In the genomic region with DNA sequence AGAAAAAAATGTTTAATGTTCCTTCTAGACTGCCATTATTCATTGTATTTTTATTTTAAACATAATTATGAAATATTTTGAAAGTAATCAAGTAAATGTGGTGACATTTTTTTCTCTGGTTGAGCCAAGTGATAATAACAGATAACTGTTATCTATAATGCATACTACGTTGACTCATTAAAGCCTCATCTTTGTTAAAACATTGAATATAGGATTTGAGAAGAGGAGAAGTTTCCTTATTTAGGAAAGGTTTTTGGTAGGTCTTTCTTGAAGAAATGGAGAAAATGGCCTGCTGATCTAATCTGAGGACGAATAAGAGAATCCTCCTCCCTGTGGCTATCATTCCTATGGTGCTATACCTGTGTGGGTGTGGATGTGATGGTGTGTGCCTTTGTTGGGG, we compare ENCODE assay signal across 20 cellular contexts.
DNase-seq lines count a peak whose midpoint lies in the region; ATAC-seq and TF ChIP-seq lines count a peak whose summit lies in the region.
"Had no signal": no experiment of that assay in that cellular context is flagged by ENCODE, and none has a peak within 500 bp of the region (broad histone marks: within the 10 kb centered on the region; RNA-seq: fewer than 3 reads in every experiment).

No MANE protein-coding gene starts in this region.

- ATAC-seq in heart left ventricle (no peak), aorta (ENCODE audit: low FRiP score) (no peak), GM19324 (IDR thresholded peaks at IDR 0.05; ENCODE audit: low FRiP score, unreplicated experiment) (no peak)
- ATAC-seq: PC-3, sciatic nerve had no signal

- no peak for TF ChIP-seq CTCF in heart left ventricle (IDR thresholded peaks at IDR 0.05)
- TF ChIP-seq CTCF in right atrium auricular region (IDR thresholded peaks at IDR 0.05) = no peak
- no peak for TF ChIP-seq CTCF in coronary artery (IDR thresholded peaks at IDR 0.05)
- no peak for TF ChIP-seq CTCF in GM10266 (IDR thresholded peaks at IDR 0.05; ENCODE audit: control insufficient read depth, insufficient read depth, low read depth, missing control alignments)

- no peak overlapping the region for H3K9ac ChIP-seq in rectal smooth muscle tissue (ENCODE audit: low read length)

- DNase-seq in heart left ventricle (no peak), right atrium auricular region (ENCODE audit: low spot score) (no peak), coronary artery (ENCODE audit: low spot score) (no peak), aorta (no peak), GM10266 (ENCODE audit: extremely low spot score) (no peak), iPS-NIHi11 (ENCODE audit: low spot score) (no peak)
- DNase-seq: activated CD8-positive, alpha-beta memory T cell treated with anti-CD3 and anti-CD28 coated beads, Interleukin-2, amount 50 U/mL, for 48 hours; activated naive CD8-positive, alpha-beta T cell treated with anti-CD3 and anti-CD28 coated beads, Interleukin-2, amount 10 ng/mL, durations not matched to agents 7 days and 5 days; hypothalamus; islet precursor cell; naive B cell; NCI-H1694; PC-3; SIG-M5; trophoblast cell had no signal

- WGBS in heart left ventricle, 4 donors = 46 to 54% (median 49%) methylated on average over 2 of the region's 2 CpGs
- WGBS in aorta, 2 donors = 14 to 19% methylated on average over 2 of the region's 2 CpGs

- intact Hi-C loops in heart left ventricle (cut with DNase I) (loop anchor here in 3 of 10 donors (5.0 to 10.0 kb wide), 3 partner anchors 39 to 197 kb away; no protein-coding TSS in a partner anchor), aorta (cut with DNase I) (loop anchor here in 1 of 2 donors (5.0 to 10.0 kb wide), 2 partner anchors 74 to 273 kb away; no protein-coding TSS in a partner anchor)

- H3K4me3 ChIP-seq in heart left ventricle (no peak overlapping the region), right atrium auricular region (no peak overlapping the region), coronary artery (no peak overlapping the region), rectal smooth muscle tissue (ENCODE audit: low read length) (no peak overlapping the region), aorta (ENCODE audit: low read length in 2 of 2) (no peak overlapping the region)

- peak overlapping the region in 8 of 12 donors; percentile 11 to 68 (median 33) for H3K27ac ChIP-seq in heart left ventricle
- peak overlapping the region in 1 of 2 donors; percentile 60 for H3K27ac ChIP-seq in right atrium auricular region
- peak overlapping the region; percentile 29 to 72 for H3K27ac ChIP-seq in coronary artery
- H3K27ac ChIP-seq in rectal smooth muscle tissue (ENCODE audit: low read depth, low read length) = peak overlapping the region; percentile 27
- peak overlapping the region; percentile 61 to 88 for H3K27ac ChIP-seq in aorta (ENCODE audit: low read depth in 1 of 2, low read length in 2 of 2)
- H3K27ac ChIP-seq: HL-60, VCaP had no signal

- H3K9me3 ChIP-seq in heart left ventricle (no peaks in the 10 kb centered on the region), right atrium auricular region (no peaks in the 10 kb centered on the region), aorta (ENCODE audit: control insufficient read depth, low read length) (no peaks in the 10 kb centered on the region)

- H3K27me3 ChIP-seq in heart left ventricle (no peaks in the 10 kb centered on the region), right atrium auricular region (no peaks in the 10 kb centered on the region), rectal smooth muscle tissue (ENCODE audit: control insufficient read depth, insufficient read depth, low read length) (no peaks in the 10 kb centered on the region), aorta (ENCODE audit: control insufficient read depth in 1 of 2, insufficient read depth in 2 of 2, low read length in 1 of 2) (no peaks in the 10 kb centered on the region)

- H3K36me3 ChIP-seq in heart left ventricle (no peaks in the 10 kb centered on the region), right atrium auricular region (no peaks in the 10 kb centered on the region), rectal smooth muscle tissue (ENCODE audit: control insufficient read depth, insufficient read depth, low read length) (no peaks in the 10 kb centered on the region), aorta (ENCODE audit: control insufficient read depth in 1 of 2, insufficient read depth in 2 of 2, low read length in 1 of 2) (no peaks in the 10 kb centered on the region)

- H3K4me1 ChIP-seq in heart left ventricle = peaks cover 12 to 90% (median 61%) of the 10 kb centered on the region in 12 donors
- peaks cover 0 to 74% of the 10 kb centered on the region in 2 donors for H3K4me1 ChIP-seq in right atrium auricular region
- peaks cover 41% of the 10 kb centered on the region for H3K4me1 ChIP-seq in rectal smooth muscle tissue (ENCODE audit: control insufficient read depth, insufficient read depth, low read length)
- peaks cover 9 to 19% of the 10 kb centered on the region in 2 donors for H3K4me1 ChIP-seq in aorta (ENCODE audit: control insufficient read depth in 1 of 2, insufficient read depth in 2 of 2, low read length in 2 of 2)

- no peak for TF ChIP-seq POLR2A in heart left ventricle (IDR thresholded peaks at IDR 0.05)
